ENCODE assay signal across 12 cellular contexts in genomic region chr20:31811796-31812728, GRCh38. TPM values are rescaled to one million over a fixed set of nuclear protein-coding genes. Genes with fewer than 3 reads are reported as not detected.
DNase-seq lines count a peak whose midpoint lies in the region; ATAC-seq and TF ChIP-seq lines count a peak whose summit lies in the region.
"Had no signal": no experiment of that assay in that cellular context is flagged by ENCODE, and none has a peak within 500 bp of the region (broad histone marks: within the 10 kb centered on the region; RNA-seq: fewer than 3 reads in every experiment).

No MANE protein-coding gene starts in this region.

- peak overlapping the region; percentile 28 to 57 (median 56) for H3K27ac Mint-ChIP-seq in nephron
- H3K27ac Mint-ChIP-seq in activated T-cell treated with anti-CD3 and anti-CD28 coated beads, Interleukin-2, amount 50 U/mL, for 24 hours: no peak overlapping the region
- H3K27ac Mint-ChIP-seq: activated T-helper 2 cell treated with anti-CD3 and anti-CD28 coated beads, Interferon-gamma antibody, Interleukin-2, Interleukin-4, amounts not matched to agents 10 μg/mL and 5 μg/mL and 100 μg/mL, durations not matched to agents 14 hours and 24 hours and 36 hours; effector memory CD8-positive, alpha-beta T cell had no signal

- H3K4me1 Mint-ChIP-seq in nephron: peaks cover 49% of the 10 kb centered on the region
- no peaks in the 10 kb centered on the region for H3K4me1 Mint-ChIP-seq in activated T-cell treated with anti-CD3 and anti-CD28 coated beads, Interleukin-2, amount 50 U/mL, for 24 hours (ENCODE audit: low read depth)

- peaks cover 3% of the 10 kb centered on the region for H3K27me3 Mint-ChIP-seq in nephron (ENCODE audit: low read depth)
- no peaks in the 10 kb centered on the region for H3K27me3 Mint-ChIP-seq in activated T-cell treated with anti-CD3 and anti-CD28 coated beads, Interleukin-2, amount 50 U/mL, for 24 hours
- H3K27me3 Mint-ChIP-seq: effector memory CD8-positive, alpha-beta T cell had no signal

- TF ChIP-seq CTCF in nephron (IDR thresholded peaks at IDR 0.05; ENCODE audit: unreplicated experiment in 3 of 3): no peak

- peak overlapping the region in 2 of 3 experiments; percentile 10 to 41 for H3K4me3 Mint-ChIP-seq in nephron
- H3K4me3 Mint-ChIP-seq in activated T-cell treated with anti-CD3 and anti-CD28 coated beads, Interleukin-2, amount 50 U/mL, for 24 hours: no peak overlapping the region
- H3K4me3 Mint-ChIP-seq: effector memory CD8-positive, alpha-beta T cell had no signal

- H3K9me3 Mint-ChIP-seq in nephron: no peaks in the 10 kb centered on the region
- H3K9me3 Mint-ChIP-seq in activated T-cell treated with anti-CD3 and anti-CD28 coated beads, Interleukin-2, amount 50 U/mL, for 24 hours: no peaks in the 10 kb centered on the region
- H3K9me3 Mint-ChIP-seq: activated T-helper 2 cell treated with anti-CD3 and anti-CD28 coated beads, Interferon-gamma antibody, Interleukin-2, Interleukin-4, amounts not matched to agents 10 μg/mL and 5 μg/mL and 100 μg/mL, durations not matched to agents 14 hours and 24 hours and 36 hours; effector memory CD8-positive, alpha-beta T cell had no signal

- peak; percentile 96 for DNase-seq in EL
- DNase-seq in RPMI7951 (ENCODE audit: low read depth): peak; percentile 98
- DNase-seq in dermis blood vessel endothelial cell: peak; percentile 56
- DNase-seq in activated T-cell treated with anti-CD3 and anti-CD28 coated beads, Interleukin-2, amount 50 U/mL, for 24 hours: no peak
- DNase-seq in NOMO-1 treated with dmso at 0.1 percent for 144 hours (lab: John Stamatoyannopoulos, UW; ENCODE audit: unreplicated experiment): no peak
- DNase-seq: effector memory CD8-positive, alpha-beta T cell; kidney had no signal

- no peaks in the 10 kb centered on the region for H3K36me3 Mint-ChIP-seq in nephron (ENCODE audit: low read depth)
- no peaks in the 10 kb centered on the region for H3K36me3 Mint-ChIP-seq in activated T-cell treated with anti-CD3 and anti-CD28 coated beads, Interleukin-2, amount 50 U/mL, for 24 hours (ENCODE audit: low read depth)

- ATAC-seq in GM18867 (IDR thresholded peaks at IDR 0.05; ENCODE audit: unreplicated experiment): no peak
- ATAC-seq in GM21515 (IDR thresholded peaks at IDR 0.05; ENCODE audit: unreplicated experiment): no peak
- ATAC-seq: effector memory CD8-positive, alpha-beta T cell; sciatic nerve had no signal

RNA-seq across cellular contexts. Expression of gene MYLK2, which starts 7.1 kb away (rescaled TPM):
- total RNA-seq in RPMI7951 (2014; rRNA removed; shearing (Covaris generic)): 0.36 and 0.59 TPM in 2 replicates
- total RNA-seq in dermis blood vessel endothelial cell: 8.5 and 8.7 TPM in 2 replicates
- total RNA-seq: kidney had no signal

RNA-seq across cellular contexts. Expression of gene FOXS1, which starts 33.3 kb away (rescaled TPM):
- total RNA-seq in RPMI7951 (2014; rRNA removed; shearing (Covaris generic)): 0.24 and 0.39 TPM in 2 replicates
- 0.09 TPM in 1 of 2 replicates, not detected in the other for total RNA-seq in dermis blood vessel endothelial cell
- total RNA-seq: activated T-helper 2 cell treated with anti-CD3 and anti-CD28 coated beads, Interferon-gamma antibody, Interleukin-2, Interleukin-4, amounts not matched to agents 10 μg/mL and 5 μg/mL and 100 μg/mL, durations not matched to agents 14 hours and 24 hours and 36 hours had no signal

RNA-seq across cellular contexts. Expression of gene DUSP15, which starts 58.3 kb away (rescaled TPM):
- total RNA-seq in RPMI7951 (2014; rRNA removed; shearing (Covaris generic)): not detected in 2 replicates
- 0.14 and 0.34 TPM in 2 replicates for total RNA-seq in dermis blood vessel endothelial cell
- total RNA-seq: activated T-helper 2 cell treated with anti-CD3 and anti-CD28 coated beads, Interferon-gamma antibody, Interleukin-2, Interleukin-4, amounts not matched to agents 10 μg/mL and 5 μg/mL and 100 μg/mL, durations not matched to agents 14 hours and 24 hours and 36 hours had no signal

RNA-seq across cellular contexts. Expression of gene TTLL9, which starts 58.4 kb away (rescaled TPM):
- not detected in 2 replicates for total RNA-seq in RPMI7951 (2014; rRNA removed; shearing (Covaris generic))
- total RNA-seq in dermis blood vessel endothelial cell: 0.14 TPM in 1 of 2 replicates, not detected in the other
- total RNA-seq: activated T-helper 2 cell treated with anti-CD3 and anti-CD28 coated beads, Interferon-gamma antibody, Interleukin-2, Interleukin-4, amounts not matched to agents 10 μg/mL and 5 μg/mL and 100 μg/mL, durations not matched to agents 14 hours and 24 hours and 36 hours had no signal

Comparison
In these comparisons a context has a peak if more than half of its experiments do, and no peak if none do; other contexts are left out.
1. DNase-seq: peak in EL (single experiment), RPMI7951 (single experiment) and dermis blood vessel endothelial cell (single experiment); none in activated T-cell treated with anti-CD3 and anti-CD28 coated beads, Interleukin-2, amount 50 U/mL, for 24 hours (single experiment) and NOMO-1 treated with dmso at 0.1 percent for 144 hours (single experiment).